ENCODE assay signal across 1 cellular context in genomic region chr3:33481018-33481621, GRCh38.
TF ChIP-seq lines count a peak whose summit lies in the region.

No MANE protein-coding gene starts in this region.

TF ChIP-seq in GM23338, 12 proteins besides CTCF, POLR2A, EP300 and RAD21 (continued from another document):
- TF ChIP-seq, protein P1, sequence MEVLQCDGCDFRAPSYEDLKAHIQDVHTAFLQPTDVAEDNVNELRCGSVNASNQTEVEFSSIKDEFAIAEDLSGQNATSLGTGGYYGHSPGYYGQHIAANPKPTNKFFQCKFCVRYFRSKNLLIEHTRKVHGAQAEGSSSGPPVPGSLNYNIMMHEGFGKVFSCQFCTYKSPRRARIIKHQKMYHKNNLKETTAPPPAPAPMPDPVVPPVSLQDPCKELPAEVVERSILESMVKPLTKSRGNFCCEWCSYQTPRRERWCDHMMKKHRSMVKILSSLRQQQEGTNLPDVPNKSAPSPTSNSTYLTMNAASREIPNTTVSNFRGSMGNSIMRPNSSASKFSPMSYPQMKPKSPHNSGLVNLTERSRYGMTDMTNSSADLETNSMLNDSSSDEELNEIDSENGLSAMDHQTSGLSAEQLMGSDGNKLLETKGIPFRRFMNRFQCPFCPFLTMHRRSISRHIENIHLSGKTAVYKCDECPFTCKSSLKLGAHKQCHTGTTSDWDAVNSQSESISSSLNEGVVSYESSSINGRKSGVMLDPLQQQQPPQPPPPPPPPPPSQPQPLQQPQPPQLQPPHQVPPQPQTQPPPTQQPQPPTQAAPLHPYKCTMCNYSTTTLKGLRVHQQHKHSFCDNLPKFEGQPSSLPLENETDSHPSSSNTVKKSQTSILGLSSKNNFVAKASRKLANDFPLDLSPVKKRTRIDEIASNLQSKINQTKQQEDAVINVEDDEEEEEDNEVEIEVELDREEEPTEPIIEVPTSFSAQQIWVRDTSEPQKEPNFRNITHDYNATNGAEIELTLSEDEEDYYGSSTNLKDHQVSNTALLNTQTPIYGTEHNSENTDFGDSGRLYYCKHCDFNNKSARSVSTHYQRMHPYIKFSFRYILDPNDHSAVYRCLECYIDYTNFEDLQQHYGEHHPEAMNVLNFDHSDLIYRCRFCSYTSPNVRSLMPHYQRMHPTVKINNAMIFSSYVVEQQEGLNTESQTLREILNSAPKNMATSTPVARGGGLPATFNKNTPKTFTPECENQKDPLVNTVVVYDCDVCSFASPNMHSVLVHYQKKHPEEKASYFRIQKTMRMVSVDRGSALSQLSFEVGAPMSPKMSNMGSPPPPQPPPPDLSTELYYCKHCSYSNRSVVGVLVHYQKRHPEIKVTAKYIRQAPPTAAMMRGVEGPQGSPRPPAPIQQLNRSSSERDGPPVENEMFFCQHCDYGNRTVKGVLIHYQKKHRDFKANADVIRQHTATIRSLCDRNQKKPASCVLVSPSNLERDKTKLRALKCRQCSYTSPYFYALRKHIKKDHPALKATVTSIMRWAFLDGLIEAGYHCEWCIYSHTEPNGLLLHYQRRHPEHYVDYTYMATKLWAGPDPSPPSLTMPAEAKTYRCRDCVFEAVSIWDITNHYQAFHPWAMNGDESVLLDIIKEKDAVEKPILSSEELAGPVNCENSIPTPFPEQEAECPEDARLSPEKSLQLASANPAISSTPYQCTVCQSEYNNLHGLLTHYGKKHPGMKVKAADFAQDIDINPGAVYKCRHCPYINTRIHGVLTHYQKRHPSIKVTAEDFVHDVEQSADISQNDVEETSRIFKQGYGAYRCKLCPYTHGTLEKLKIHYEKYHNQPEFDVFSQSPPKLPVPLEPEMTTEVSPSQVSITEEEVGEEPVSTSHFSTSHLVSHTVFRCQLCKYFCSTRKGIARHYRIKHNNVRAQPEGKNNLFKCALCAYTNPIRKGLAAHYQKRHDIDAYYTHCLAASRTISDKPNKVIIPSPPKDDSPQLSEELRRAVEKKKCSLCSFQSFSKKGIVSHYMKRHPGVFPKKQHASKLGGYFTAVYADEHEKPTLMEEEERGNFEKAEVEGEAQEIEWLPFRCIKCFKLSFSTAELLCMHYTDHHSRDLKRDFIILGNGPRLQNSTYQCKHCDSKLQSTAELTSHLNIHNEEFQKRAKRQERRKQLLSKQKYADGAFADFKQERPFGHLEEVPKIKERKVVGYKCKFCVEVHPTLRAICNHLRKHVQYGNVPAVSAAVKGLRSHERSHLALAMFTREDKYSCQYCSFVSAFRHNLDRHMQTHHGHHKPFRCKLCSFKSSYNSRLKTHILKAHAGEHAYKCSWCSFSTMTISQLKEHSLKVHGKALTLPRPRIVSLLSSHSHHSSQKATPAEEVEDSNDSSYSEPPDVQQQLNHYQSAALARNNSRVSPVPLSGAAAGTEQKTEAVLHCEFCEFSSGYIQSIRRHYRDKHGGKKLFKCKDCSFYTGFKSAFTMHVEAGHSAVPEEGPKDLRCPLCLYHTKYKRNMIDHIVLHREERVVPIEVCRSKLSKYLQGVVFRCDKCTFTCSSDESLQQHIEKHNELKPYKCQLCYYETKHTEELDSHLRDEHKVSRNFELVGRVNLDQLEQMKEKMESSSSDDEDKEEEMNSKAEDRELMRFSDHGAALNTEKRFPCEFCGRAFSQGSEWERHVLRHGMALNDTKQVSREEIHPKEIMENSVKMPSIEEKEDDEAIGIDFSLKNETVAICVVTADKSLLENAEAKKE (CRISPR knock-in tag; IDR thresholded peaks at IDR 0.05) = no peak
- TF ChIP-seq, protein P2, sequence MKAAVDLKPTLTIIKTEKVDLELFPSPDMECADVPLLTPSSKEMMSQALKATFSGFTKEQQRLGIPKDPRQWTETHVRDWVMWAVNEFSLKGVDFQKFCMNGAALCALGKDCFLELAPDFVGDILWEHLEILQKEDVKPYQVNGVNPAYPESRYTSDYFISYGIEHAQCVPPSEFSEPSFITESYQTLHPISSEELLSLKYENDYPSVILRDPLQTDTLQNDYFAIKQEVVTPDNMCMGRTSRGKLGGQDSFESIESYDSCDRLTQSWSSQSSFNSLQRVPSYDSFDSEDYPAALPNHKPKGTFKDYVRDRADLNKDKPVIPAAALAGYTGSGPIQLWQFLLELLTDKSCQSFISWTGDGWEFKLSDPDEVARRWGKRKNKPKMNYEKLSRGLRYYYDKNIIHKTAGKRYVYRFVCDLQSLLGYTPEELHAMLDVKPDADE (IDR thresholded peaks at IDR 0.05) = no peak
- no peak for TF ChIP-seq CREB1 (CRISPR knock-in tag; IDR thresholded peaks at IDR 0.05; ENCODE audit: low read depth)
- no peak for TF ChIP-seq EZH2phosphoT487 (IDR thresholded peaks at IDR 0.05; ENCODE audit: unreplicated experiment)
- no peak for TF ChIP-seq ZNF331 (CRISPR knock-in tag; IDR thresholded peaks at IDR 0.05; ENCODE audit: low read depth)
